ENCODE assay signal across 15 cellular contexts in genomic region chr4:71254451-71255012, GRCh38.
DNase-seq lines count a peak whose midpoint lies in the region; ATAC-seq and TF ChIP-seq lines count a peak whose summit lies in the region.
"Had no signal": no experiment of that assay in that cellular context is flagged by ENCODE, and none has a peak within 500 bp of the region (broad histone marks: within the 10 kb centered on the region; RNA-seq: fewer than 3 reads in every experiment).

No MANE protein-coding gene starts in this region.

- H3K27me3 ChIP-seq in vagina, result no peaks in the 10 kb centered on the region
- H3K27me3 ChIP-seq: gastrocnemius medialis had no signal

- DNase-seq in AG10803 (ENCODE audit: low read depth) (peak; percentile 39), OCI-M1 (lab: John Stamatoyannopoulos, UW) (peak; percentile 13), left ventricle myocardium superior (no peak), KG1 (lab: John Stamatoyannopoulos, UW) (no peak), vagina (ENCODE audit: extremely low spot score in 2 of 2) (no peak), DMS114 treated with DMSO at 0.1 percent for 48 hours (lab: John Stamatoyannopoulos, UW; ENCODE audit: unreplicated experiment) (no peak)
- DNase-seq in activated T-helper 1 cell treated with anti-CD3 and anti-CD28 coated beads, Interleukin-12 subunit alpha, Interleukin-12 subunit beta, Interleukin-2, Interleukin-4 antibody, amounts not matched to agents 30 ng/mL and 10 ng/mL and 1 ng/mL, durations not matched to agents 14 hours and 24 hours and 36 hours (ENCODE audit: low spot score), result no peak
- DNase-seq: activated naive CD4-positive, alpha-beta T cell; DMS153; gastrocnemius medialis; NCI-H2081; NK-92 treated with Interleukin-12 subunit alpha and Interleukin-12 subunit beta, amount 100 ng/mL, for 24 hours; stimulated activated CD4-positive, alpha-beta T cell treated with anti-CD3 and anti-CD28 coated beads, Interleukin-12 subunit alpha, Interleukin-12 subunit beta, amount 100 ng/mL, for 4 hours had no signal

- H3K9me3 Mint-ChIP-seq in activated T-helper 1 cell treated with anti-CD3 and anti-CD28 coated beads, Interleukin-12 subunit alpha, Interleukin-12 subunit beta, Interleukin-2, Interleukin-4 antibody, amounts not matched to agents 30 ng/mL and 10 ng/mL and 1 ng/mL, durations not matched to agents 14 hours and 24 hours and 36 hours, result no peaks in the 10 kb centered on the region

- H3K36me3 Mint-ChIP-seq in activated T-helper 1 cell treated with anti-CD3 and anti-CD28 coated beads, Interleukin-12 subunit alpha, Interleukin-12 subunit beta, Interleukin-2, Interleukin-4 antibody, amounts not matched to agents 30 ng/mL and 10 ng/mL and 1 ng/mL, durations not matched to agents 14 hours and 24 hours and 36 hours (ENCODE audit: low read depth), result no peaks in the 10 kb centered on the region

- intact Hi-C loops in left ventricle myocardium superior (cut with micrococcal nuclease) (no loop called here), vagina (cut with DNase I) (no loop called here)
- intact Hi-C loops in activated T-helper 1 cell treated with anti-CD3 and anti-CD28 coated beads, Interleukin-12 subunit alpha, Interleukin-12 subunit beta, Interleukin-2, Interleukin-4 antibody, amounts not matched to agents 30 ng/mL and 10 ng/mL and 1 ng/mL, durations not matched to agents 14 hours and 24 hours and 36 hours (cut with micrococcal nuclease), result no loop called here

- TF ChIP-seq POLR2A in vagina (IDR thresholded peaks at IDR 0.05), result no peak

- H3K4me3 Mint-ChIP-seq in activated T-helper 1 cell treated with anti-CD3 and anti-CD28 coated beads, Interleukin-12 subunit alpha, Interleukin-12 subunit beta, Interleukin-2, Interleukin-4 antibody, amounts not matched to agents 30 ng/mL and 10 ng/mL and 1 ng/mL, durations not matched to agents 14 hours and 24 hours and 36 hours, result no peak overlapping the region

- H3K4me3 ChIP-seq in AG10803 (ENCODE audit: low read length) (no peak overlapping the region), vagina (no peak overlapping the region)
- H3K4me3 ChIP-seq: gastrocnemius medialis had no signal

- no peaks in the 10 kb centered on the region for H3K4me1 Mint-ChIP-seq in activated T-helper 1 cell treated with anti-CD3 and anti-CD28 coated beads, Interleukin-12 subunit alpha, Interleukin-12 subunit beta, Interleukin-2, Interleukin-4 antibody, amounts not matched to agents 30 ng/mL and 10 ng/mL and 1 ng/mL, durations not matched to agents 14 hours and 24 hours and 36 hours (ENCODE audit: low read depth)

- H3K27ac ChIP-seq in vagina, result no peak overlapping the region
- H3K27ac ChIP-seq: gastrocnemius medialis, VCaP had no signal

- ATAC-seq in GM21825 (IDR thresholded peaks at IDR 0.05; ENCODE audit: unreplicated experiment) (peak; percentile 73), left ventricle myocardium superior (peak; percentile 40)
- ATAC-seq: gastrocnemius medialis had no signal

- H3K9me3 ChIP-seq in vagina, result no peaks in the 10 kb centered on the region
- H3K9me3 ChIP-seq: gastrocnemius medialis had no signal

- no peaks in the 10 kb centered on the region for H3K27me3 Mint-ChIP-seq in activated T-helper 1 cell treated with anti-CD3 and anti-CD28 coated beads, Interleukin-12 subunit alpha, Interleukin-12 subunit beta, Interleukin-2, Interleukin-4 antibody, amounts not matched to agents 30 ng/mL and 10 ng/mL and 1 ng/mL, durations not matched to agents 14 hours and 24 hours and 36 hours (ENCODE audit: insufficient read depth)

- no peaks in the 10 kb centered on the region for H3K36me3 ChIP-seq in vagina
- H3K36me3 ChIP-seq: gastrocnemius medialis had no signal

- TF ChIP-seq CTCF in AG10803 (conservative IDR thresholded peaks at IDR 0.05; ENCODE audit: low read length), result peak; percentile 14; the same call in 1 of the 2 replicates
- no peak for TF ChIP-seq CTCF in vagina (IDR thresholded peaks at IDR 0.05)

- no peaks in the 10 kb centered on the region for H3K4me1 ChIP-seq in vagina

- no peak overlapping the region for H3K27ac Mint-ChIP-seq in activated T-helper 1 cell treated with anti-CD3 and anti-CD28 coated beads, Interleukin-12 subunit alpha, Interleukin-12 subunit beta, Interleukin-2, Interleukin-4 antibody, amounts not matched to agents 30 ng/mL and 10 ng/mL and 1 ng/mL, durations not matched to agents 14 hours and 24 hours and 36 hours

Comparison
In these comparisons a context has a peak if more than half of its experiments do, and no peak if none do; other contexts are left out.
1. DNase-seq: peak in AG10803 (single experiment) and OCI-M1 (single experiment); none in left ventricle myocardium superior (single experiment), KG1 (single experiment), vagina (0 of 2), activated T-helper 1 cell treated with anti-CD3 and anti-CD28 coated beads, Interleukin-12 subunit alpha, Interleukin-12 subunit beta, Interleukin-2, Interleukin-4 antibody, amounts not matched to agents 30 ng/mL and 10 ng/mL and 1 ng/mL, durations not matched to agents 14 hours and 24 hours and 36 hours (single experiment) and DMS114 treated with DMSO at 0.1 percent for 48 hours (single experiment).